Comparison of ENCODE assay signal across 34 cellular contexts in genomic region chr11:79926707-79927106, GRCh38.
DNase-seq lines count a peak whose midpoint lies in the region; ATAC-seq, FAIRE-seq and TF ChIP-seq lines count a peak whose summit lies in the region.
"Had no signal": no experiment of that assay in that cellular context is flagged by ENCODE, and none has a peak within 500 bp of the region (broad histone marks: within the 10 kb centered on the region; RNA-seq: fewer than 3 reads in every experiment).

No MANE protein-coding gene starts in this region.

- no peaks in the 10 kb centered on the region for H3K4me1 ChIP-seq in esophagus muscularis mucosa
- peaks cover 0 to 8% of the 10 kb centered on the region in 2 donors for H3K4me1 ChIP-seq in small intestine (ENCODE audit: control insufficient read depth in 2 of 2, insufficient read depth in 1 of 2, low read depth in 1 of 2, low read length in 1 of 2)
- H3K4me1 ChIP-seq in pancreas: no peaks in the 10 kb centered on the region
- H3K4me1 ChIP-seq: A549, BE2C, Caco-2 had no signal

- H3K4me3 ChIP-seq in epithelial cell of esophagus (ENCODE audit: low read length) (no peak overlapping the region), esophagus muscularis mucosa (no peak overlapping the region), small intestine (ENCODE audit: low read depth in 1 of 2, low read length in 2 of 2) (no peak overlapping the region), pancreas (no peak overlapping the region)
- H3K4me3 ChIP-seq: A549; BLaER1; BLaER1 treated with 17β-estradiol and CSF1 and Interleukin-3, amounts not matched to agents 10 nM and 100 nM had no signal

- H3K9me3 ChIP-seq in esophagus muscularis mucosa: no peaks in the 10 kb centered on the region
- H3K9me3 ChIP-seq in small intestine (ENCODE audit: control insufficient read depth, low read depth): no peaks in the 10 kb centered on the region
- no peaks in the 10 kb centered on the region for H3K9me3 ChIP-seq in pancreas
- H3K9me3 ChIP-seq: A549; BE2C; BLaER1; BLaER1 treated with 17β-estradiol and CSF1 and Interleukin-3, amounts not matched to agents 10 nM and 100 nM; Caco-2 had no signal

- DNase-seq in epithelial cell of esophagus (ENCODE audit: low read depth): peak; percentile 9
- DNase-seq in esophagus muscularis mucosa (ENCODE audit: extremely low spot score): peak; percentile 74
- DNase-seq in small intestine: peak; percentile 72
- DNase-seq in DMS79 (lab: John Stamatoyannopoulos, UW): no peak
- no peak for DNase-seq in COLO668 (lab: John Stamatoyannopoulos, UW; ENCODE audit: unreplicated experiment)
- DNase-seq in activated CD8-positive, alpha-beta memory T cell treated with anti-CD3 and anti-CD28 coated beads, Interleukin-2, amount 50 U/mL, for 48 hours: no peak
- DNase-seq in pancreas: no peak
- DNase-seq: 8988T; ACHN; AML-193; BE2C; C1 segment of cervical spinal cord; Caco-2; Calu3; CD4-positive, alpha-beta memory T cell; CD4-positive, alpha-beta T cell; CD4-positive, CD25-positive, alpha-beta regulatory T cell; CD8-positive, alpha-beta memory T cell; CD8-positive, alpha-beta T cell; COR-L47; DMS 273 treated with DMSO at 0.1 percent for 48 hours; DMS153; DMS53; DMS79 treated with DMSO at 0.1 percent for 48 hours; DND-41; EL had no signal

- no peak for TF ChIP-seq POLR2A in esophagus muscularis mucosa (IDR thresholded peaks at IDR 0.05; ENCODE audit: low read depth)

- H3K36me3 ChIP-seq in esophagus muscularis mucosa (no peaks in the 10 kb centered on the region), small intestine (ENCODE audit: control insufficient read depth in 2 of 2, insufficient read depth in 2 of 2, low read length in 2 of 2) (no peaks in the 10 kb centered on the region), pancreas (no peaks in the 10 kb centered on the region)
- H3K36me3 ChIP-seq: BE2C; BLaER1; BLaER1 treated with 17β-estradiol and CSF1 and Interleukin-3, amounts not matched to agents 10 nM and 100 nM had no signal

- H3K27me3 ChIP-seq in esophagus muscularis mucosa (no peaks in the 10 kb centered on the region), small intestine (ENCODE audit: control insufficient read depth in 2 of 2, insufficient read depth in 2 of 2, low read length in 2 of 2) (no peaks in the 10 kb centered on the region), pancreas (no peaks in the 10 kb centered on the region)
- H3K27me3 ChIP-seq: BE2C; BLaER1; BLaER1 treated with 17β-estradiol and CSF1 and Interleukin-3, amounts not matched to agents 10 nM and 100 nM had no signal

- FAIRE-seq in small intestine (lab: Jason Lieb, UNC): no peak
- no peak for FAIRE-seq in pancreas (lab: Jason Lieb, UNC)
- FAIRE-seq: A204.1, A549, D721Med had no signal

- H3K27ac ChIP-seq in esophagus muscularis mucosa (replicated peaks in 1 of 4) (no peak overlapping the region), small intestine (ENCODE audit: low read depth in 1 of 2, low read length in 1 of 2) (no peak overlapping the region), pancreas (no peak overlapping the region)
- H3K27ac ChIP-seq: 22Rv1; A549; BLaER1; BLaER1 treated with 17β-estradiol and CSF1 and Interleukin-3, amounts not matched to agents 10 nM and 100 nM; C4-2B had no signal

- WGBS in esophagus muscularis mucosa: 89% methylated on average over 2 of the region's 2 CpGs
- 51 to 91% (median 58%) methylated on average over 2 of the region's 2 CpGs for WGBS in small intestine, 3 donors
- WGBS in pancreas, 2 donors: 88 to 91% methylated on average over 2 of the region's 2 CpGs

- TF ChIP-seq CTCF in epithelial cell of esophagus (IDR thresholded peaks at IDR 0.05; ENCODE audit: insufficient read depth, low read depth, low read length, missing control alignments) (no peak), esophagus muscularis mucosa (IDR thresholded peaks at IDR 0.05) (no peak), pancreas (IDR thresholded peaks at IDR 0.05) (no peak)

- ATAC-seq in esophagus mucosa (peak; percentile 78), pancreas (no peak)
- ATAC-seq: A549; CD8-positive, alpha-beta T cell had no signal

- intact Hi-C loops in esophagus muscularis mucosa (cut with DNase I): no loop called here
- intact Hi-C loops in pancreas (cut with DNase I): no loop called here

- no peak for TF ChIP-seq EP300 in esophagus muscularis mucosa (IDR thresholded peaks at IDR 0.05)

Comparison
In these comparisons a context has a peak if more than half of its experiments do, and no peak if none do; other contexts are left out.
1. DNase-seq: peak in epithelial cell of esophagus (single experiment), esophagus muscularis mucosa (single experiment) and small intestine (single experiment); none in DMS79 (single experiment), COLO668 (single experiment), activated CD8-positive, alpha-beta memory T cell treated with anti-CD3 and anti-CD28 coated beads, Interleukin-2, amount 50 U/mL, for 48 hours (single experiment) and pancreas (0 of 6).